8 cellular contexts compared by ENCODE assay signal in the genomic region with DNA sequence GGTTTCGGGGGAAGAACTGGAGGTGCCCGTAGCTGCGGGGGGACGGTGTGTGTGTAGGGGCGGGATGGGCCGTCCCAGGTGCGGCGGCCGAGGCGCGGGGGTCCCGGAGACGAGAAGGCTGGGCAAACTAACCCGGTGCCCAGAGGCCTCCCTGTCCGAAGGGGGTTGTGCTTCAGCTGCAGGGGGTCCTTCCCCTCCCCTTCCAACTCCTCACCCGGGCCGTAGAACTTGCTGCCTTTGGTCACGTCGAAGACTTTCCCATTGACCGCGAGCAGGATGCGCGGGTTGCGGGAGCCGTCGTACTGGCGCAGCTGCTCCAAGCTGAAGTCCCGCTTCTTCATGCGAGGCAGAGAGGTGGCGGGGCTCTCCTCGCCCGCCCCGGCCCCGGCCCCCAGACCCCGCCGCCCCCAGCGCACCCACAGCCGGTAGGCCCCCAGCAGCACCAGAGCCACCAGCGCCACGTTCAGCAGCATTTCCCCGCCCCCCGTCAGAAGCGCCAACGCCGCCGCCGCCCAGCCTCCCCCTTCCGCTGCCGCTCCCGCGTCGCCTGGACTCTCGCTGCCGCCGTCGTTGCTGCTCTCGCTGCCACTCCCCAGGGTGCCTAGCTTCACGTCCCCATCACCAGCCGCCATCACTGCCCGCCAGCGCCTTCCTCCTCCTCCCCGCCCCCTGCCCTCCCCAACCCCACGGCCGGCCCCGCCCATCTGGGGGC. TPM values are rescaled to one million over a fixed set of nuclear protein-coding genes. Genes with fewer than 3 reads are reported as not detected.
DNase-seq lines count a peak whose midpoint lies in the region; ATAC-seq and TF ChIP-seq lines count a peak whose summit lies in the region.

A gene with protein sequence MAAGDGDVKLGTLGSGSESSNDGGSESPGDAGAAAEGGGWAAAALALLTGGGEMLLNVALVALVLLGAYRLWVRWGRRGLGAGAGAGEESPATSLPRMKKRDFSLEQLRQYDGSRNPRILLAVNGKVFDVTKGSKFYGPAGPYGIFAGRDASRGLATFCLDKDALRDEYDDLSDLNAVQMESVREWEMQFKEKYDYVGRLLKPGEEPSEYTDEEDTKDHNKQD (minus strand): TSS at position 655 of the 712 bp plus-strand sequence. CDS start 23 bp downstream, at position 632.

- no peaks in the 10 kb centered on the region for H3K9me3 Mint-ChIP-seq in activated T-helper 2 cell treated with anti-CD3 and anti-CD28 coated beads, Interferon-gamma antibody, Interleukin-2, Interleukin-4, amounts not matched to agents 10 μg/mL and 5 μg/mL and 100 μg/mL, durations not matched to agents 14 hours and 24 hours and 36 hours

- peak within 1 kb of the TSS; percentile 77 to 98 (median 94) for H3K27ac ChIP-seq in heart left ventricle

- H3K4me3 Mint-ChIP-seq in activated T-helper 2 cell treated with anti-CD3 and anti-CD28 coated beads, Interferon-gamma antibody, Interleukin-2, Interleukin-4, amounts not matched to agents 10 μg/mL and 5 μg/mL and 100 μg/mL, durations not matched to agents 14 hours and 24 hours and 36 hours (ENCODE audit: low read depth) = peak within 1 kb of the TSS; percentile 95

- intact Hi-C loops in activated T-helper 2 cell treated with anti-CD3 and anti-CD28 coated beads, Interferon-gamma antibody, Interleukin-2, Interleukin-4, amounts not matched to agents 10 μg/mL and 5 μg/mL and 100 μg/mL, durations not matched to agents 14 hours and 24 hours and 36 hours (cut with micrococcal nuclease) = loop anchor here (5.0 kb wide), 1 partner anchor 505 kb away; a partner anchor contains a TSS
- intact Hi-C loops in heart left ventricle (cut with DNase I) = loop anchor here in 7 of 10 donors (2.0 to 10.0 kb wide), 13 partner anchors 70 to 807 kb away; a partner anchor contains a TSS
- intact Hi-C loops in posterior vena cava (cut with DNase I) = no loop called here

- H3K4me1 ChIP-seq in heart left ventricle = peaks cover 0 to 43% (median 27%) of the 10 kb centered on the region in 12 donors

- no peaks in the 10 kb centered on the region for H3K27me3 ChIP-seq in heart left ventricle

- peak within 1 kb of the TSS; percentile 91 for H3K27ac Mint-ChIP-seq in activated T-helper 2 cell treated with anti-CD3 and anti-CD28 coated beads, Interferon-gamma antibody, Interleukin-2, Interleukin-4, amounts not matched to agents 10 μg/mL and 5 μg/mL and 100 μg/mL, durations not matched to agents 14 hours and 24 hours and 36 hours

- WGBS in heart left ventricle, 4 donors = 0 to 1% (median 0%) methylated on average over 14 to 65 of the region's 65 CpGs

- peaks cover 32% of the 10 kb centered on the region for H3K36me3 Mint-ChIP-seq in activated T-helper 2 cell treated with anti-CD3 and anti-CD28 coated beads, Interferon-gamma antibody, Interleukin-2, Interleukin-4, amounts not matched to agents 10 μg/mL and 5 μg/mL and 100 μg/mL, durations not matched to agents 14 hours and 24 hours and 36 hours (ENCODE audit: low read depth)

- no peaks in the 10 kb centered on the region for H3K27me3 Mint-ChIP-seq in activated T-helper 2 cell treated with anti-CD3 and anti-CD28 coated beads, Interferon-gamma antibody, Interleukin-2, Interleukin-4, amounts not matched to agents 10 μg/mL and 5 μg/mL and 100 μg/mL, durations not matched to agents 14 hours and 24 hours and 36 hours (ENCODE audit: low read depth)

- TF ChIP-seq CTCF in LNCaP clone FGC (IDR thresholded peaks at IDR 0.05; ENCODE audit: control insufficient read depth, extremely low read depth, insufficient read depth) (no peak), heart left ventricle (IDR thresholded peaks at IDR 0.05) (no peak)

- no peaks in the 10 kb centered on the region for H3K9me3 ChIP-seq in heart left ventricle

- peak within 1 kb of the TSS; percentile 82 for H3K4me3 ChIP-seq in LNCaP clone FGC (ENCODE audit: low read depth, low read length)
- H3K4me3 ChIP-seq in heart left ventricle = peak within 1 kb of the TSS; percentile 63 to 90 (median 78)

- DNase-seq in ELR (ENCODE audit: low read depth) = peak; percentile 42
- no peak for DNase-seq in LNCaP clone FGC (ENCODE audit: low read depth)
- DNase-seq in activated T-helper 2 cell treated with anti-CD3 and anti-CD28 coated beads, Interferon-gamma antibody, Interleukin-2, Interleukin-4, amounts not matched to agents 10 μg/mL and 5 μg/mL and 100 μg/mL, durations not matched to agents 14 hours and 24 hours and 36 hours (ENCODE audit: low spot score) = peak; percentile 24
- peak in 4 of 5 donors; percentile 17 to 51 (median 36) for DNase-seq in heart left ventricle
- peak; percentile 82 for DNase-seq in posterior vena cava (ENCODE audit: low spot score)
- no peak for DNase-seq in NCI-H1105 (lab: John Stamatoyannopoulos, UW)

- peaks cover 33% of the 10 kb centered on the region for H3K4me1 Mint-ChIP-seq in activated T-helper 2 cell treated with anti-CD3 and anti-CD28 coated beads, Interferon-gamma antibody, Interleukin-2, Interleukin-4, amounts not matched to agents 10 μg/mL and 5 μg/mL and 100 μg/mL, durations not matched to agents 14 hours and 24 hours and 36 hours (ENCODE audit: low read depth)

- peak in 1 of 2 donors; percentile 14 for TF ChIP-seq POLR2A in heart left ventricle (IDR thresholded peaks at IDR 0.05)

- H3K36me3 ChIP-seq in heart left ventricle = peaks cover 0 to 4% (median 0%) of the 10 kb centered on the region in 9 donors

- ATAC-seq in GM21526 (IDR thresholded peaks at IDR 0.05; ENCODE audit: low FRiP score, unreplicated experiment) (peak; percentile 3), heart left ventricle (peak in 2 of 4 donors; percentile 0 to 13), HG02610 (IDR thresholded peaks at IDR 0.05; ENCODE audit: unreplicated experiment) (no peak)

RNA-seq across cellular contexts. Expression of the gene that starts here (rescaled TPM):
- total RNA-seq in activated T-helper 2 cell treated with anti-CD3 and anti-CD28 coated beads, Interferon-gamma antibody, Interleukin-2, Interleukin-4, amounts not matched to agents 10 μg/mL and 5 μg/mL and 100 μg/mL, durations not matched to agents 14 hours and 24 hours and 36 hours = 45.0 and 47.2 TPM in 2 replicates
- total RNA-seq in heart left ventricle (10 to 100 TPM; 23.8 to 84.1 (median 72.1) TPM), posterior vena cava (10 to 100 TPM; 69.6 to 77.8 TPM)
- 10 to 100 TPM; 23.1 to 73.7 TPM for polyA plus RNA-seq in heart left ventricle

Comparison
In these comparisons a context has a peak if more than half of its experiments do, and no peak if none do; other contexts are left out.
1. DNase-seq: peak in ELR (single experiment), activated T-helper 2 cell treated with anti-CD3 and anti-CD28 coated beads, Interferon-gamma antibody, Interleukin-2, Interleukin-4, amounts not matched to agents 10 μg/mL and 5 μg/mL and 100 μg/mL, durations not matched to agents 14 hours and 24 hours and 36 hours (single experiment), heart left ventricle (4 of 5) and posterior vena cava (single experiment); none in LNCaP clone FGC (single experiment) and NCI-H1105 (single experiment).
2. intact Hi-C loops: an anchor here in activated T-helper 2 cell treated with anti-CD3 and anti-CD28 coated beads, Interferon-gamma antibody, Interleukin-2, Interleukin-4, amounts not matched to agents 10 μg/mL and 5 μg/mL and 100 μg/mL, durations not matched to agents 14 hours and 24 hours and 36 hours (5.0 kb wide) and heart left ventricle (2.0 to 10.0 kb wide); none called in posterior vena cava.